Comparison of ENCODE assay signal across 26 cellular contexts in the genomic region with DNA sequence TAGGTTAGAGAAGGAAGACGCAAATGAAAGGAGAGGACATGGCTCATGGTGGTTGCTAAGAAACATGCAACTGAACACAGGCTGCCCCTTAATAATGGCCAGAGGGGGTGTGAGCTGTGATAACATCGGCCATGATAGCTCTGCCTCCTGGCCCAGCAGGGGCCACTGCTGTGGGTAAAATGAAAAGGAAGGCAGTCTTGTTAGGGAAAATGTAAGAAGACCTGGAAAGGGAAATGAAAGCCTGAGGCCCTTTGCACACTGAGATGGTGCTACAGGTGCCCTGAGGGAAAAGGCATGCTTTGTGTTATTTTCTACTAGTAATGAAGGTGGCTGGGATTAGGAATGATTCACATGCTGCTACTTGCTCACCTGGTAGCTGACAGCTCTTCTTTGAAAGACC.
DNase-seq lines count a peak whose midpoint lies in the region; TF ChIP-seq lines count a peak whose summit lies in the region.
"Had no signal": no experiment of that assay in that cellular context is flagged by ENCODE, and none has a peak within 500 bp of the region (broad histone marks: within the 10 kb centered on the region; RNA-seq: fewer than 3 reads in every experiment).

No MANE protein-coding gene starts in this region.

- no peak overlapping the region for H2AK5ac ChIP-seq in neuronal stem cell (ENCODE audit: low read depth, low read length)

- peaks cover 41% of the 10 kb centered on the region for H3K4me1 ChIP-seq in HUES48 (ENCODE audit: control insufficient read depth, insufficient read depth, low read length)
- H3K4me1 ChIP-seq in neuronal stem cell (ENCODE audit: control insufficient read depth in 2 of 2, insufficient read depth in 1 of 2, low read depth in 1 of 2, low read length in 2 of 2) = peaks cover 6 to 42% of the 10 kb centered on the region in 2 donors
- no peaks in the 10 kb centered on the region for H3K4me1 ChIP-seq in spleen
- H3K4me1 ChIP-seq: BLaER1, body of pancreas, heart right ventricle, prostate gland, sigmoid colon, upper lobe of left lung had no signal

- peak; percentile 31 for DNase-seq in SK-N-DZ (ENCODE audit: low spot score)
- DNase-seq in iPS-NIHi7 (ENCODE audit: extremely low spot score) = peak; percentile 51
- DNase-seq in neuronal stem cell (ENCODE audit: low spot score) = no peak
- no peak for DNase-seq in spleen
- no peak for DNase-seq in SHP77 (lab: John Stamatoyannopoulos, UW)
- no peak for DNase-seq in SIG-M5 (lab: John Stamatoyannopoulos, UW)
- DNase-seq: activated CD8-positive, alpha-beta T cell treated with anti-CD3 and anti-CD28 coated beads, Interleukin-2, amount 10 ng/mL, durations not matched to agents 7 days and 5 days; activated naive CD4-positive, alpha-beta T cell treated with anti-CD3 and anti-CD28 coated beads, Interleukin-2, amount 10 ng/mL, durations not matched to agents 7 days and 5 days; body of pancreas; cerebellar nuclear complex; dermis blood vessel endothelial cell; HCEC 1CT; heart right ventricle; left colon; mammary epithelial cell; NCI-H1694 treated with DMSO at 0.1 percent for 48 hours; NCI-H2171; NCI-H524; NK-92 treated with Interleukin-12 subunit alpha and Interleukin-12 subunit beta, amount 100 ng/mL, for 24 hours; PC-3; sigmoid colon; stimulated activated CD4-positive, alpha-beta T cell treated with anti-CD3 and anti-CD28 coated beads, Interleukin-4, amount 100 ng/mL, for 24 hours; upper lobe of left lung had no signal

- TF ChIP-seq CTCF in spleen (IDR thresholded peaks at IDR 0.05 in 8 of 11, conservative IDR thresholded peaks at IDR 0.05 in 3 of 11) = no peak

- H3K14ac ChIP-seq in neuronal stem cell (ENCODE audit: low read length) = no peak overlapping the region

- peak overlapping the region; percentile 30 for H2AFZ ChIP-seq in neuronal stem cell (ENCODE audit: low read length)

- TF ChIP-seq POLR2A in spleen (IDR thresholded peaks at IDR 0.05) = no peak

- no peak overlapping the region for H3K4me2 ChIP-seq in neuronal stem cell (ENCODE audit: insufficient read depth, low read length, poor library complexity, severe bottlenecking)
- H3K4me2 ChIP-seq: BLaER1 had no signal

- H3K9me3 ChIP-seq in HUES48 (ENCODE audit: control insufficient read depth, insufficient read depth, low read length) = no peaks in the 10 kb centered on the region
- H3K9me3 ChIP-seq in neuronal stem cell (replicated peaks in 1 of 2; ENCODE audit: control insufficient read depth in 2 of 2, insufficient read depth in 1 of 2, low read depth in 1 of 2, low read length in 2 of 2) = no peaks in the 10 kb centered on the region
- no peaks in the 10 kb centered on the region for H3K9me3 ChIP-seq in spleen
- H3K9me3 ChIP-seq: BLaER1, body of pancreas, heart right ventricle, prostate gland, sigmoid colon, upper lobe of left lung had no signal

- intact Hi-C loops in spleen (cut with DNase I; ENCODE audit: low total_unique reads) = no loop called here

- H2BK12ac ChIP-seq in neuronal stem cell (ENCODE audit: low read length) = no peak overlapping the region

- no peak overlapping the region for H4K8ac ChIP-seq in neuronal stem cell (ENCODE audit: low read depth, low read length)

- no peaks in the 10 kb centered on the region for H3K27me3 ChIP-seq in HUES48 (ENCODE audit: control insufficient read depth, insufficient read depth, low read length)
- no peaks in the 10 kb centered on the region for H3K27me3 ChIP-seq in neuronal stem cell (ENCODE audit: control insufficient read depth in 3 of 3, insufficient read depth in 3 of 3, low read depth in 1 of 3, low read length in 3 of 3)
- peaks cover 0 to 6% (median 0%) of the 10 kb centered on the region in 7 donors for H3K27me3 ChIP-seq in spleen (replicated peaks in 1 of 7)
- H3K27me3 ChIP-seq: body of pancreas, sigmoid colon, upper lobe of left lung had no signal

- H3K27ac ChIP-seq in HUES48 (ENCODE audit: low read depth, low read length) (peak overlapping the region; percentile 16), neuronal stem cell (replicated peaks; ENCODE audit: low read length) (peak overlapping the region; percentile 25), spleen (no peak overlapping the region)
- H3K27ac ChIP-seq: BLaER1, body of pancreas, heart right ventricle, prostate gland, sigmoid colon, upper lobe of left lung had no signal

- H3K4me3 ChIP-seq in HUES48 (ENCODE audit: low read depth, low read length) = no peak overlapping the region
- no peak overlapping the region for H3K4me3 ChIP-seq in neuronal stem cell (ENCODE audit: low read length in 2 of 2)
- H3K4me3 ChIP-seq in spleen = no peak overlapping the region
- H3K4me3 ChIP-seq: BLaER1, body of pancreas, heart right ventricle, prostate gland, sigmoid colon, upper lobe of left lung had no signal

- H3K36me3 ChIP-seq in HUES48 (ENCODE audit: control insufficient read depth, insufficient read depth, low read length) = no peaks in the 10 kb centered on the region
- H3K36me3 ChIP-seq in neuronal stem cell (replicated peaks in 1 of 2; ENCODE audit: control insufficient read depth in 2 of 2, insufficient read depth in 2 of 2, low read length in 2 of 2) = no peaks in the 10 kb centered on the region
- H3K36me3 ChIP-seq in spleen = no peaks in the 10 kb centered on the region
- H3K36me3 ChIP-seq: BLaER1, heart right ventricle, prostate gland, sigmoid colon, upper lobe of left lung had no signal

- WGBS in neuronal stem cell (ENCODE audit: extremely low coverage in 2 of 2, insufficient read length in 2 of 2, insufficient replicate concordance in 1 of 2), 2 donors = no CpG with 5 or more reads among the region's 2 CpGs
- 80 to 89% (median 80%) methylated on average over 2 of the region's 2 CpGs for WGBS in spleen, 5 donors

- no peak overlapping the region for H2BK5ac ChIP-seq in neuronal stem cell (ENCODE audit: low read length)

- no peak overlapping the region for H3K18ac ChIP-seq in neuronal stem cell (ENCODE audit: low read length)

- no peak overlapping the region for H3K4ac ChIP-seq in neuronal stem cell (ENCODE audit: low read length)

- H3K23ac ChIP-seq in neuronal stem cell (ENCODE audit: low read depth, low read length, poor library complexity) = no peak overlapping the region

- H3K79me1 ChIP-seq in neuronal stem cell (ENCODE audit: low read depth, low read length) = no peaks in the 10 kb centered on the region

- no peak overlapping the region for H2BK120ac ChIP-seq in neuronal stem cell (ENCODE audit: low read depth, low read length)

- H3K9ac ChIP-seq in HUES48 (ENCODE audit: low read depth, low read length) (no peak overlapping the region), neuronal stem cell (ENCODE audit: low read depth, low read length, poor library complexity) (no peak overlapping the region)
- H3K9ac ChIP-seq: BLaER1 had no signal

- H2BK15ac ChIP-seq in neuronal stem cell (ENCODE audit: low read length) = no peak overlapping the region

- no peak overlapping the region for H4K91ac ChIP-seq in neuronal stem cell (ENCODE audit: low read depth, low read length, poor library complexity)

Comparison
In these comparisons a context has a peak if more than half of its experiments do, and no peak if none do; other contexts are left out.
1. H3K27ac ChIP-seq: peak in HUES48 (single experiment) and neuronal stem cell (single experiment); none in spleen (0 of 8).
2. DNase-seq: peak in SK-N-DZ (single experiment) and iPS-NIHi7 (single experiment); none in neuronal stem cell (single experiment), spleen (single experiment), SHP77 (0 of 2) and SIG-M5 (single experiment).